ENCODE assay signal across 18 cellular contexts in genomic region chr11:2122222-2122906, GRCh38. TPM values are rescaled to one million over a fixed set of nuclear protein-coding genes. Genes with fewer than 3 reads are reported as not detected.
DNase-seq lines count a peak whose midpoint lies in the region; TF ChIP-seq lines count a peak whose summit lies in the region.
"Had no signal": no experiment of that assay in that cellular context is flagged by ENCODE, and none has a peak within 500 bp of the region (broad histone marks: within the 10 kb centered on the region; RNA-seq: fewer than 3 reads in every experiment).

No MANE protein-coding gene starts in this region.

- H3F3A ChIP-seq in GM23248 (ENCODE audit: insufficient read depth): no peaks in the 10 kb centered on the region

- H3K27ac ChIP-seq in fibroblast of lung (ENCODE audit: insufficient read depth, low read length): no peak overlapping the region
- no peak overlapping the region for H3K27ac ChIP-seq in GM23248
- H3K27ac ChIP-seq: adrenal gland, parathyroid adenoma, stomach, WERI-Rb-1 had no signal

- DNase-seq in BJ (ENCODE audit: low read depth) (peak; percentile 37), NT2/D1 (ENCODE audit: low read depth, low spot score) (no peak), fibroblast of lung (ENCODE audit: low read depth in 2 of 2) (peak; percentile 61 to 62), posterior vena cava (ENCODE audit: low spot score) (peak; percentile 72), dermis blood vessel endothelial cell (no peak), GM23248 (no peak), kidney tubule cell (ENCODE audit: low spot score) (no peak), NCI-H748 treated with DMSO at 0.1 percent for 48 hours (lab: John Stamatoyannopoulos, UW) (no peak)
- DNase-seq: activated CD8-positive, alpha-beta memory T cell treated with anti-CD3 and anti-CD28 coated beads, Interleukin-2, amount 50 U/mL, for 48 hours; adrenal gland; endodermal cell; hippocampal formation; NCI-H2081; stimulated activated CD4-positive, alpha-beta T cell treated with anti-CD3 and anti-CD28 coated beads, Interleukin-4, amount 100 ng/mL, for 24 hours; stomach; WERI-Rb-1 had no signal

- no peaks in the 10 kb centered on the region for H3K27me3 ChIP-seq in BJ (ENCODE audit: control insufficient read depth, insufficient read depth, low read length)
- H3K27me3 ChIP-seq in NT2/D1 (ENCODE audit: insufficient read depth, insufficient read length): peaks cover 9% of the 10 kb centered on the region
- H3K27me3 ChIP-seq in fibroblast of lung (ENCODE audit: control insufficient read depth, insufficient read depth, low read length): no peaks in the 10 kb centered on the region
- H3K27me3 ChIP-seq in GM23248 (replicated peaks; ENCODE audit: insufficient read depth): peaks cover 40% of the 10 kb centered on the region

- H3K36me3 ChIP-seq in BJ (ENCODE audit: control insufficient read depth, insufficient read depth, low read length): no peaks in the 10 kb centered on the region
- no peaks in the 10 kb centered on the region for H3K36me3 ChIP-seq in NT2/D1 (ENCODE audit: insufficient read depth, insufficient read length, low read length)
- H3K36me3 ChIP-seq in fibroblast of lung (ENCODE audit: control insufficient read depth, insufficient read depth, low read length): no peaks in the 10 kb centered on the region
- no peaks in the 10 kb centered on the region for H3K36me3 ChIP-seq in GM23248 (ENCODE audit: low read depth)
- H3K36me3 ChIP-seq: adrenal gland, stomach, WERI-Rb-1 had no signal

- H3K4me2 ChIP-seq in fibroblast of lung (ENCODE audit: extremely low read depth, insufficient read depth, low read length): no peak overlapping the region
- H3K4me2 ChIP-seq in GM23248 (ENCODE audit: unreplicated experiment): no peak overlapping the region

- no peaks in the 10 kb centered on the region for H3K9me2 ChIP-seq in GM23248 (ENCODE audit: insufficient read depth)

- H3K9ac ChIP-seq in NT2/D1 (ENCODE audit: insufficient read length, low read depth) (peak overlapping the region; percentile 63), fibroblast of lung (ENCODE audit: insufficient read depth, low read length) (no peak overlapping the region), GM23248 (no peak overlapping the region)
- H3K9ac ChIP-seq: parathyroid adenoma had no signal

- no peak overlapping the region for H3K4me3 ChIP-seq in BJ (ENCODE audit: low read depth, low read length)
- peak overlapping the region; percentile 10 for H3K4me3 ChIP-seq in NT2/D1 (ENCODE audit: insufficient read length, low read depth)
- H3K4me3 ChIP-seq in fibroblast of lung (replicated peaks in 1 of 4; ENCODE audit: control extremely low read depth in 1 of 4, insufficient read depth in 1 of 4, low read depth in 3 of 4, low read length in 4 of 4): no peak overlapping the region
- no peak overlapping the region for H3K4me3 ChIP-seq in GM23248
- H3K4me3 ChIP-seq: adrenal gland, stomach had no signal

- in situ Hi-C loops in GM23248 (cut with MboI): no loop called here

- peaks cover 19% of the 10 kb centered on the region for H3K4me1 ChIP-seq in NT2/D1 (ENCODE audit: insufficient read depth, insufficient read length)
- no peaks in the 10 kb centered on the region for H3K4me1 ChIP-seq in fibroblast of lung (ENCODE audit: control insufficient read depth, extremely low read depth, insufficient read depth, low read length)
- H3K4me1 ChIP-seq in GM23248 (ENCODE audit: insufficient read depth): no peaks in the 10 kb centered on the region
- H3K4me1 ChIP-seq: adrenal gland, parathyroid adenoma had no signal

- no peak overlapping the region for H2AFZ ChIP-seq in fibroblast of lung (ENCODE audit: low read length)
- no peak overlapping the region for H2AFZ ChIP-seq in GM23248
- H2AFZ ChIP-seq: parathyroid adenoma had no signal

- H3K79me2 ChIP-seq in fibroblast of lung (ENCODE audit: control insufficient read depth, insufficient read depth, low read length): no peaks in the 10 kb centered on the region
- no peaks in the 10 kb centered on the region for H3K79me2 ChIP-seq in GM23248 (ENCODE audit: insufficient read depth)
- H3K79me2 ChIP-seq: parathyroid adenoma had no signal

- H3K9me3 ChIP-seq in NT2/D1 (ENCODE audit: insufficient read depth, low read length): peaks cover 8% of the 10 kb centered on the region
- no peaks in the 10 kb centered on the region for H3K9me3 ChIP-seq in fibroblast of lung (ENCODE audit: control insufficient read depth, insufficient read depth, low read depth, low read length)
- no peaks in the 10 kb centered on the region for H3K9me3 ChIP-seq in GM23248 (ENCODE audit: low read depth)

- POLR2A ChIA-PET in BJ (lab: Charles Lee): no interaction called here

- CTCF ChIA-PET in BJ (lab: Yijun Ruan, JAX): interaction anchor here (0.7 to 0.9 kb wide), 2 partner anchors 11 to 14 kb away, joined by 3 read pairs; no protein-coding TSS in a partner anchor

- 44 to 47% methylated on average over 17 to 19 of the region's 19 CpGs for WGBS in GM23248 (ENCODE audit: low coverage in 1 of 2, low lambda C conversion rate in 2 of 2, missing lambda C conversion rate in 2 of 2), 2 experiments

- H4K20me1 ChIP-seq in fibroblast of lung (ENCODE audit: control insufficient read depth, extremely low read depth, insufficient read depth, low read length): no peaks in the 10 kb centered on the region
- H4K20me1 ChIP-seq in GM23248 (ENCODE audit: insufficient read depth): no peaks in the 10 kb centered on the region

- no peak for TF ChIP-seq CTCF in BJ (IDR thresholded peaks at IDR 0.05; ENCODE audit: insufficient read depth, low read depth, low read length)
- no peak for TF ChIP-seq CTCF in fibroblast of lung (conservative IDR thresholded peaks at IDR 0.05 in 1 of 2, IDR thresholded peaks at IDR 0.05 in 1 of 2; ENCODE audit: low read depth in 1 of 2, low read length in 2 of 2)

- intact Hi-C loops in posterior vena cava (cut with DNase I): no loop called here

RNA-seq across cellular contexts. Expression of gene IGF2, which starts 16.8 kb away (rescaled TPM):
- polyA plus RNA-seq in BJ (2011; rRNA removed): 20.3 and 20.4 TPM in 2 replicates
- polyA minus RNA-seq in BJ (2011; rRNA and poly(A)+ RNA removed): 32.1 and 98.2 TPM in 2 replicates
- under 0.01 and 0.17 TPM in 2 replicates for total RNA-seq in fibroblast of lung
- polyA plus RNA-seq in fibroblast of lung: 0.03 and 0.08 TPM in 2 replicates
- 0.13 and 1.1 TPM in 2 replicates for polyA plus RNA-seq in fibroblast of lung (2012)
- polyA minus RNA-seq in fibroblast of lung (ENCODE audit: low replicate concordance): 0.11 and 0.55 TPM in 2 replicates
- 100 to 1,000 TPM; 161 to 323 TPM for total RNA-seq in posterior vena cava
- 3.5 and 11.2 TPM in 2 replicates for total RNA-seq in dermis blood vessel endothelial cell
- total RNA-seq in GM23248 (2014; rRNA removed; shearing (Covaris generic)): not detected in 2 replicates
- 0.06 and 0.18 TPM in 2 replicates for polyA plus RNA-seq in GM23248 (2016; fragmentation: Nextera tagmentation; extraction: Ambion mirVana)

RNA-seq across cellular contexts. Expression of gene INS, which starts 38.6 kb away (rescaled TPM):
- polyA plus RNA-seq in BJ (2011; rRNA removed) (not detected in 2 replicates), fibroblast of lung (not detected in 2 replicates), GM23248 (2016; fragmentation: Nextera tagmentation; extraction: Ambion mirVana) (not detected in 2 replicates)
- not detected in 2 replicates for polyA minus RNA-seq in BJ (2011; rRNA and poly(A)+ RNA removed)
- total RNA-seq in fibroblast of lung (not detected in 2 replicates), posterior vena cava (not detected), dermis blood vessel endothelial cell (not detected in 2 replicates)
- polyA plus RNA-seq in fibroblast of lung (2012): not detected in 2 replicates
- polyA minus RNA-seq in fibroblast of lung (ENCODE audit: low replicate concordance): not detected in 2 replicates
- not detected in 2 replicates for total RNA-seq in GM23248 (2014; rRNA removed; shearing (Covaris generic))
- total RNA-seq: endodermal cell, stomach had no signal

RNA-seq across cellular contexts. Expression of gene TH, which starts 49.3 kb away (rescaled TPM):
- not detected in 2 replicates for polyA plus RNA-seq in BJ (2011; rRNA removed)
- not detected in 2 replicates for polyA minus RNA-seq in BJ (2011; rRNA and poly(A)+ RNA removed)
- total RNA-seq in fibroblast of lung: 0.17 TPM in 1 of 2 replicates, not detected in the other
- polyA plus RNA-seq in fibroblast of lung: not detected in 2 replicates
- not detected in 2 replicates for polyA plus RNA-seq in fibroblast of lung (2012)
- polyA minus RNA-seq in fibroblast of lung (ENCODE audit: low replicate concordance): not detected in 2 replicates
- total RNA-seq in posterior vena cava: under 1 TPM in 1 of 2 donors, not detected in 1; 0.67 TPM
- total RNA-seq in dermis blood vessel endothelial cell: not detected in 2 replicates
- total RNA-seq in GM23248 (2014; rRNA removed; shearing (Covaris generic)): not detected in 2 replicates
- polyA plus RNA-seq in GM23248 (2016; fragmentation: Nextera tagmentation; extraction: Ambion mirVana): not detected in 2 replicates
- total RNA-seq: endodermal cell, mesenteric fat pad, stomach had no signal

Comparison
In these comparisons a context has a peak if more than half of its experiments do, and no peak if none do; other contexts are left out.
1. DNase-seq: peak in BJ (single experiment), fibroblast of lung (2 of 2) and posterior vena cava (single experiment); none in NT2/D1 (single experiment), dermis blood vessel endothelial cell (single experiment), GM23248 (single experiment), kidney tubule cell (single experiment) and NCI-H748 treated with DMSO at 0.1 percent for 48 hours (single experiment).
2. RNA of gene IGF2, which starts 16.8 kb away (total RNA-seq): 161 to 323 TPM in posterior vena cava; 3.5 to 11.2 TPM in dermis blood vessel endothelial cell, under 0.01 to 0.17 TPM in fibroblast of lung and not detected in GM23248; every median in the first group is over 10 times any median in the second.